In the genomic region with DNA sequence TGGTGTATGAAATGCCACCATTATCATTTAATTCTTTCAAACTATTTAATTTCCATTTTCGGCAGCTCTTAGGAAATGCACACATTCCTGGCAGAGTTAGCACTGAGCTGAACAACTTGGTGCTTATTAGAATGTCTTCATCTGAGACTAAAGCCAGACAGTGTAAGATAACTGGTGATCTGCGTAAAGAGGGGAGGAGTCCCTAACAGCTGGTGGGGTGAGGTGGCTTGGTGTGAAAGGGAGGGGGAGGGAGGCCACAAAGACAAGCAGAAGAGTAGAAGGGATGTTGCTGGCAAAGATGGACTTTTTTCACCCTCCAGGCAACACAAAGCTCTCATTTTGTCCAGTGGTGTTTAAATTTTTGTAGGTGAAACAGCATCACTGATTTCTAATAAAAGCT, we compare ENCODE assay signal across 10 cellular contexts.
A peak's percentile ranks its signal among the peaks of the same experiment; 100 is the strongest.
DNase-seq lines count a peak whose midpoint lies in the region; ATAC-seq and TF ChIP-seq lines count a peak whose summit lies in the region.
"Had no signal": no experiment of that assay in that cellular context is flagged by ENCODE, and none has a peak within 500 bp of the region (broad histone marks: within the 10 kb centered on the region; RNA-seq: fewer than 3 reads in every experiment).

No MANE protein-coding gene starts in this region.

- H3K27ac Mint-ChIP-seq in CD4-positive, alpha-beta memory T cell: no peak overlapping the region
- H3K27ac Mint-ChIP-seq: activated T-cell treated with anti-CD3 and anti-CD28 coated beads, Interleukin-2, amount 50 U/mL, for 24 hours had no signal

- H3K4me3 ChIP-seq in H7 (ENCODE audit: insufficient read depth, low read depth, low read length) (no peak overlapping the region), hepatocyte (no peak overlapping the region), ovary (no peak overlapping the region)
- no peak overlapping the region for H3K4me3 ChIP-seq in CD4-positive, alpha-beta memory T cell (ENCODE audit: low read length in 2 of 2)

- TF ChIP-seq CTCF in hepatocyte (IDR thresholded peaks at IDR 0.05; ENCODE audit: poor library complexity) (no peak), ovary (IDR thresholded peaks at IDR 0.05) (no peak)

- H3K36me3 Mint-ChIP-seq in CD4-positive, alpha-beta memory T cell: no peaks in the 10 kb centered on the region

- no peaks in the 10 kb centered on the region for H3K36me3 ChIP-seq in H7 (replicated peaks; ENCODE audit: control insufficient read depth, insufficient read depth, low read length)
- H3K36me3 ChIP-seq in hepatocyte (replicated peaks; ENCODE audit: insufficient read depth, low read depth): no peaks in the 10 kb centered on the region
- H3K36me3 ChIP-seq in ovary: no peaks in the 10 kb centered on the region
- no peaks in the 10 kb centered on the region for H3K36me3 ChIP-seq in CD4-positive, alpha-beta memory T cell (ENCODE audit: insufficient read depth, low read length)
- H3K36me3 ChIP-seq: BE2C had no signal

- no peaks in the 10 kb centered on the region for H3K9me2 ChIP-seq in hepatocyte (replicated peaks; ENCODE audit: insufficient read depth)

- intact Hi-C loops in ovary (cut with DNase I): no loop called here
- intact Hi-C loops in CD4-positive, alpha-beta memory T cell (cut with micrococcal nuclease): no loop called here

- H3K79me2 ChIP-seq in hepatocyte: no peaks in the 10 kb centered on the region

- H3K9me3 ChIP-seq in hepatocyte (ENCODE audit: low read depth) (no peaks in the 10 kb centered on the region), ovary (no peaks in the 10 kb centered on the region)
- no peaks in the 10 kb centered on the region for H3K9me3 ChIP-seq in CD4-positive, alpha-beta memory T cell (ENCODE audit: control insufficient read depth in 1 of 2, low read length in 2 of 2)
- H3K9me3 ChIP-seq: BE2C had no signal

- peak overlapping the region; percentile 63 for H3K4me2 ChIP-seq in hepatocyte

- no peaks in the 10 kb centered on the region for H3K27me3 ChIP-seq in H7 (ENCODE audit: control insufficient read depth, insufficient read depth, low read length)
- no peaks in the 10 kb centered on the region for H3K27me3 ChIP-seq in hepatocyte
- H3K27me3 ChIP-seq in ovary: no peaks in the 10 kb centered on the region
- no peaks in the 10 kb centered on the region for H3K27me3 ChIP-seq in CD4-positive, alpha-beta memory T cell (ENCODE audit: insufficient read depth, low read length)
- H3K27me3 ChIP-seq: BE2C had no signal

- H3K4me1 ChIP-seq in hepatocyte (ENCODE audit: insufficient read depth) (peaks cover 32% of the 10 kb centered on the region), ovary (ENCODE audit: insufficient read depth) (peaks cover 5% of the 10 kb centered on the region)
- no peaks in the 10 kb centered on the region for H3K4me1 ChIP-seq in CD4-positive, alpha-beta memory T cell (ENCODE audit: insufficient read depth, low read length)

- no peak for TF ChIP-seq POLR2A in ovary (IDR thresholded peaks at IDR 0.05)

- CTCF ChIA-PET in CD4-positive, alpha-beta memory T cell (lab: Charles Lee; ENCODE audit: partially characterized antibody): no interaction called here

- no peaks in the 10 kb centered on the region for H3K9me3 Mint-ChIP-seq in CD4-positive, alpha-beta memory T cell
- H3K9me3 Mint-ChIP-seq: activated T-cell treated with anti-CD3 and anti-CD28 coated beads, Interleukin-2, amount 50 U/mL, for 24 hours had no signal

- no peak for ATAC-seq in HG03439 (IDR thresholded peaks at IDR 0.05; ENCODE audit: unreplicated experiment)

- peaks cover 5 to 22% of the 10 kb centered on the region in 2 donors for H3K27me3 Mint-ChIP-seq in CD4-positive, alpha-beta memory T cell

- WGBS in hepatocyte (ENCODE audit: low lambda C conversion rate, missing lambda C conversion rate): 34% methylated on average over 2 of the region's 2 CpGs
- WGBS in ovary, 3 donors: 7 to 16% (median 12%) methylated on average over 2 of the region's 2 CpGs

- H4K20me1 ChIP-seq in hepatocyte (ENCODE audit: insufficient read depth, poor library complexity, severe bottlenecking): no peaks in the 10 kb centered on the region

- no peak overlapping the region for H2AFZ ChIP-seq in hepatocyte

- no peaks in the 10 kb centered on the region for H3K4me1 Mint-ChIP-seq in CD4-positive, alpha-beta memory T cell

- POLR2A ChIA-PET in CD4-positive, alpha-beta memory T cell (lab: Charles Lee; ENCODE audit: partially characterized antibody): no interaction called here

- no peak overlapping the region for H3K4me3 Mint-ChIP-seq in CD4-positive, alpha-beta memory T cell
- H3K4me3 Mint-ChIP-seq: activated T-cell treated with anti-CD3 and anti-CD28 coated beads, Interleukin-2, amount 50 U/mL, for 24 hours had no signal

- DNase-seq in H7: peak; percentile 23
- peak; percentile 78 for DNase-seq in amniotic epithelial cell (ENCODE audit: low read depth)
- peak; percentile 58 for DNase-seq in hepatocyte (ENCODE audit: low spot score)
- peak; percentile 39 to 56 (median 50) for DNase-seq in ovary
- no peak for DNase-seq in dermis blood vessel endothelial cell
- DNase-seq in activated T-cell treated with anti-CD3 and anti-CD28 coated beads for 4 hours: no peak
- no peak for DNase-seq in CD4-positive, alpha-beta memory T cell
- DNase-seq: activated T-cell treated with anti-CD3 and anti-CD28 coated beads, Interleukin-2, amount 50 U/mL, for 24 hours; BE2C had no signal

- no peak for TF ChIP-seq EP300 in ovary (IDR thresholded peaks at IDR 0.05)

- H3K27ac ChIP-seq in hepatocyte (peak overlapping the region; percentile 80), ovary (peak overlapping the region in 1 of 2 donors; percentile 18)
- H3K27ac ChIP-seq in CD4-positive, alpha-beta memory T cell (ENCODE audit: low read depth, low read length): no peak overlapping the region

Comparison
In these comparisons a context has a peak if more than half of its experiments do, and no peak if none do; other contexts are left out.
1. DNase-seq: peak in H7 (single experiment), amniotic epithelial cell (single experiment), hepatocyte (single experiment) and ovary (5 of 5); none in dermis blood vessel endothelial cell (single experiment), activated T-cell treated with anti-CD3 and anti-CD28 coated beads for 4 hours (single experiment) and CD4-positive, alpha-beta memory T cell (0 of 5).